ENCODE assay signal across 8 cellular contexts in the genomic region with DNA sequence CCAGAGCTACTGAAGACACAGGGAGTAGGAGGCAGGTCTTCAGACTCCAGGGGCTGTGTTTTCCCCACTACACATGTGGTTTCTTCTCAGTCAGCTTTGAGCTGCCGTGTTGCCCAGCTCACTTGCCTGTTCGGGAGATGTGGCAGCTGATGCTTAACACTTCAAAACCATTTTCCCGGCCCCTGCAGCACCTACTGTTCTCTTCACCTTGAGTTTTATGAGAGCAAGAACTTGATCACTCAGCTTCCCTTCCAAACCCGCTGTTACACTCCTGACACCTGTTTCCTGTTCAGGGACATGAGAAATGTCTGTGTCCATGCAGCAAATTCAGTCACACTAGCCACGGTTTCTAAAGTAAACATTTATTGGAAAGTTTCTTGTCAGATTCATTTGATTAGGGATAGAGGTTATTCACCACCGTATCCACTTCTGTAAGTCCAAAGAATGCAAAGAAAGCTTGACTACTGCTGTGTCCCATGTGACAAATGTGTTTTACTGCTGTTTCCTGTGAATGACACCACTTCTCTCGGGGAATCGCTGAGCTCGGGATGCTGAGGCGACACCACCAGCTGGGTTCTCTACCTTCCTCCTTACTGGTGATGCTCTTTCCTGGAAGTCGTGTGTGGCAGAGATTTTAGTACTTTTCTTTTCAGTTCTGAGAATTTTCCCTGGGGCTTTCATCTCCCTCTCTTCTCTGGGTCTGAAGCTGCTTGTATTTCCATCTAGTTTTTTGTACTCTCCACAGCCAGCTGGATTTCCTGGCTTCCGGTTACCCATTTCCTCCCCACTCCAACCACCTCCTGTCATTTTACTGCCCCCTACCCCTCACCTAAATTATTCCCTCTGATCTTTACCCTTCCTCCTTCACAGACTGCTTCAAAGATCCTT.
DNase-seq lines count a peak whose midpoint lies in the region; ATAC-seq and TF ChIP-seq lines count a peak whose summit lies in the region.

No MANE protein-coding gene starts in this region.

- no peak overlapping the region for H3K56ac ChIP-seq in IMR-90 (ENCODE audit: extremely low read depth, insufficient read depth, low read length)

- peaks cover 10% of the 10 kb centered on the region for H3K36me3 ChIP-seq in IMR-90 (ENCODE audit: control insufficient read depth, insufficient read depth, low read length)
- peaks cover 17% of the 10 kb centered on the region for H3K36me3 ChIP-seq in right atrium auricular region

- CTCF ChIA-PET in IMR-90 (lab: Yijun Ruan, JAX), result no interaction called here

- DNase-seq in GM03348 (ENCODE audit: low spot score) (peak; percentile 21), IMR-90 (peak; percentile 12), activated T-cell treated with anti-CD3 and anti-CD28 coated beads for 4 hours (peak; percentile 28), right atrium auricular region (ENCODE audit: low spot score) (no peak), NCI-H1436 treated with DMSO at 0.1 percent for 48 hours (lab: John Stamatoyannopoulos, UW) (no peak), coronary artery (ENCODE audit: low spot score) (no peak)
- DNase-seq in stimulated activated CD4-positive, alpha-beta T cell treated with anti-CD3 and anti-CD28 coated beads, Interleukin-4, amount 100 ng/mL, for 4 hours, result peak; percentile 24 to 50

- H2BK20ac ChIP-seq in IMR-90 (ENCODE audit: low read depth, low read length), result no peak overlapping the region

- H3K4me2 ChIP-seq in IMR-90 (ENCODE audit: low read depth, low read length), result no peak overlapping the region

- no peak overlapping the region for H4K91ac ChIP-seq in IMR-90 (ENCODE audit: insufficient read depth, low read depth, low read length)

- no peak overlapping the region for H3K18ac ChIP-seq in IMR-90 (ENCODE audit: low read depth, low read length)

- peak; percentile 48 for ATAC-seq in IMR-90 (ENCODE audit: low read depth)
- ATAC-seq in GM18505 (IDR thresholded peaks at IDR 0.05; ENCODE audit: unreplicated experiment), result no peak

- H4K20me1 ChIP-seq in IMR-90 (ENCODE audit: insufficient read depth, low read length), result 0 out of 2 replicates have a peak, but pooled peaks cover 3% of the 10 kb centered on the region

- peaks cover 10% of the 10 kb centered on the region; the same call in 1 of the 2 replicates for H3K9me1 ChIP-seq in IMR-90 (ENCODE audit: insufficient read depth, low read length)

- H2BK15ac ChIP-seq in IMR-90 (ENCODE audit: low read depth, low read length), result no peak overlapping the region

- H3K14ac ChIP-seq in IMR-90 (replicated peaks; ENCODE audit: low read depth, low read length), result no peak overlapping the region; the same call in 1 of the 2 replicates

- no peak overlapping the region for H3K4ac ChIP-seq in IMR-90 (ENCODE audit: low read depth, low read length)

- H3K27me3 ChIP-seq in IMR-90 (ENCODE audit: control insufficient read depth, insufficient read depth, low read length), result no peaks in the 10 kb centered on the region
- no peaks in the 10 kb centered on the region for H3K27me3 ChIP-seq in right atrium auricular region

- no peak overlapping the region for H4K5ac ChIP-seq in IMR-90 (ENCODE audit: low read depth, low read length)

- H3K9me3 ChIP-seq in IMR-90 (ENCODE audit: control insufficient read depth, insufficient read depth, low read length), result no peaks in the 10 kb centered on the region
- no peaks in the 10 kb centered on the region for H3K9me3 ChIP-seq in right atrium auricular region

- H3K4me1 ChIP-seq in IMR-90 (ENCODE audit: control insufficient read depth, insufficient read depth, low read length) (0 out of 2 replicates have a peak, but pooled peaks cover 2% of the 10 kb centered on the region), right atrium auricular region (peaks cover 0 to 14% of the 10 kb centered on the region in 2 donors)

- H2AK9ac ChIP-seq in IMR-90 (replicated peaks; ENCODE audit: low read depth, low read length, poor library complexity), result no peak overlapping the region

- POLR2A ChIA-PET in IMR-90 (lab: Charles Lee; ENCODE audit: unreplicated experiment), result no interaction called here

- no peak overlapping the region for H3K9ac ChIP-seq in IMR-90 (ENCODE audit: low read depth, low read length)

- peaks cover 6 to 20% of the 10 kb centered on the region in 2 experiments; a peak in 3 of 4 replicates for H3K79me1 ChIP-seq in IMR-90 (ENCODE audit: low read depth in 1 of 2, low read length in 2 of 2)

- no peak overlapping the region for H2BK120ac ChIP-seq in IMR-90 (ENCODE audit: low read depth, low read length)

- H3K27ac ChIP-seq in IMR-90 (ENCODE audit: insufficient read depth, low read length) (no peak overlapping the region), right atrium auricular region (peak overlapping the region; percentile 31 to 47), coronary artery (peak overlapping the region in 1 of 2 donors; percentile 32)

- no peak for TF ChIP-seq CTCF in IMR-90 (conservative IDR thresholded peaks at IDR 0.05; ENCODE audit: low read depth, low read length)
- no peak for TF ChIP-seq CTCF in right atrium auricular region (IDR thresholded peaks at IDR 0.05)
- TF ChIP-seq CTCF in coronary artery (IDR thresholded peaks at IDR 0.05), result no peak

- no peak overlapping the region for H2BK5ac ChIP-seq in IMR-90 (ENCODE audit: low read depth, low read length, poor library complexity, severe bottlenecking)

- 11% methylated on average over 4 of the region's 12 CpGs; no CpG with 5 or more reads in 1 of the 2 experiments for WGBS in IMR-90 (ENCODE audit: extremely low coverage in 2 of 2, insufficient read length in 1 of 2), 2 experiments

- H2AFZ ChIP-seq in IMR-90 (replicated peaks; ENCODE audit: low read length, poor library complexity), result no peak overlapping the region

- H3K4me3 ChIP-seq in IMR-90 (ENCODE audit: insufficient read depth, low read depth, low read length) (no peak overlapping the region), right atrium auricular region (no peak overlapping the region), coronary artery (no peak overlapping the region)

- dilution Hi-C loops in IMR-90 (cut with HindIII; ENCODE audit: low sequenced_read_pairs, unreplicated experiment), result no loop called here

- no peak overlapping the region for H2AK5ac ChIP-seq in IMR-90 (ENCODE audit: low read depth, low read length)

- TF ChIP-seq POLR2A in IMR-90 (IDR thresholded peaks at IDR 0.05; ENCODE audit: low read depth, low read length) (no peak; the same call in none of the 2 replicates), GM18505 (IDR thresholded peaks at IDR 0.05; ENCODE audit: borderline replicate concordance, extremely low read depth, insufficient read depth, insufficient read length) (no peak)

- H3K23ac ChIP-seq in IMR-90 (ENCODE audit: low read depth, low read length), result 0 out of 2 replicates have a peak overlapping the region, but pooled peaks have one; percentile 25

- in situ Hi-C loops in IMR-90 (cut with MboI; ENCODE audit: low sequenced_read_pairs), result no loop called here

- TF ChIP-seq RAD21 in IMR-90 (IDR thresholded peaks at IDR 0.05; ENCODE audit: low read length), result no peak

- no TSS peak for BruUV-seq in IMR-90 (replicated peaks; lab: Mats Ljungman, UMichigan)

- H4K8ac ChIP-seq in IMR-90 (ENCODE audit: low read depth in 2 of 2, low read length in 2 of 2), result no peak overlapping the region

- intact Hi-C loops in IMR-90 (cut with micrococcal nuclease), result loop anchor here (2.0 to 10.0 kb wide), 3 partner anchors 89 to 398 kb away; no protein-coding TSS in a partner anchor

TF ChIP-seq in IMR-90, 13 proteins besides CTCF, POLR2A, EP300 and RAD21:
- TF ChIP-seq MAFK (IDR thresholded peaks at IDR 0.05; ENCODE audit: low read depth, low read length) (no peak), CEBPB (IDR thresholded peaks at IDR 0.05; ENCODE audit: low read depth, low read length) (no peak), ELK1 (IDR thresholded peaks at IDR 0.05; ENCODE audit: borderline replicate concordance, low read depth, low read length) (no peak), MXI1 (IDR thresholded peaks at IDR 0.05; ENCODE audit: borderline replicate concordance, low read depth, low read length) (no peak), MAZ (IDR thresholded peaks at IDR 0.05; ENCODE audit: borderline replicate concordance, low read depth, low read length) (no peak), NFE2L2 (IDR thresholded peaks at IDR 0.05; ENCODE audit: low read depth, low read length) (no peak), RCOR1 (IDR thresholded peaks at IDR 0.05; ENCODE audit: insufficient replicate concordance, low read length) (no peak), RFX5 (IDR thresholded peaks at IDR 0.05; ENCODE audit: low read depth, low read length) (no peak), CHD1 (IDR thresholded peaks at IDR 0.05; ENCODE audit: low read depth, low read length) (no peak)
TF ChIP-seq in IMR-90: peak in this region for 0.

Comparison
In these comparisons a context has a peak if more than half of its experiments do, and no peak if none do; other contexts are left out.
1. DNase-seq: peak in GM03348 (single experiment), IMR-90 (single experiment), activated T-cell treated with anti-CD3 and anti-CD28 coated beads for 4 hours (single experiment) and stimulated activated CD4-positive, alpha-beta T cell treated with anti-CD3 and anti-CD28 coated beads, Interleukin-4, amount 100 ng/mL, for 4 hours (2 of 2); none in right atrium auricular region (single experiment), NCI-H1436 treated with DMSO at 0.1 percent for 48 hours (single experiment) and coronary artery (single experiment).